Comparison of ENCODE assay signal across 9 cellular contexts in genomic region chr7:100482728-100483100, GRCh38. TPM values are rescaled to one million over a fixed set of nuclear protein-coding genes. Genes with fewer than 3 reads are reported as not detected.
DNase-seq lines count a peak whose midpoint lies in the region; ATAC-seq, FAIRE-seq and TF ChIP-seq lines count a peak whose summit lies in the region.
"Had no signal": no experiment of that assay in that cellular context is flagged by ENCODE, and none has a peak within 500 bp of the region (broad histone marks: within the 10 kb centered on the region; RNA-seq: fewer than 3 reads in every experiment).

No MANE protein-coding gene starts in this region.

- FAIRE-seq in kidney (lab: Jason Lieb, UNC): no peak

- no peak for TF ChIP-seq CTCF in kidney (IDR thresholded peaks at IDR 0.05; ENCODE audit: borderline replicate concordance, extremely low read depth, insufficient read depth)

- peaks cover 10% of the 10 kb centered on the region for H3K4me1 Mint-ChIP-seq in T-helper 2 cell treated with Interferon-gamma antibody and Interleukin-4, amounts not matched to agents 5 μg/mL and 100 μg/mL, for 36 hours (ENCODE audit: low read depth)
- H3K4me1 Mint-ChIP-seq in activated naive CD8-positive, alpha-beta T cell treated with anti-CD3 and anti-CD28 coated beads, Interleukin-2, amount 10 ng/mL, durations not matched to agents 7 days and 5 days: peaks cover 9% of the 10 kb centered on the region

- H3K27ac ChIP-seq in kidney (ENCODE audit: low read depth in 2 of 2, low read length in 2 of 2) (no peak overlapping the region), substantia nigra (ENCODE audit: low read depth, low read length, poor library complexity, severe bottlenecking) (peak overlapping the region; percentile 21)

- H3K36me3 ChIP-seq in kidney (ENCODE audit: control insufficient read depth in 1 of 2, insufficient read depth in 2 of 2, low read length in 2 of 2): no peaks in the 10 kb centered on the region

- no peaks in the 10 kb centered on the region for H3K27me3 Mint-ChIP-seq in T-helper 2 cell treated with Interferon-gamma antibody and Interleukin-4, amounts not matched to agents 5 μg/mL and 100 μg/mL, for 36 hours (ENCODE audit: low read depth)
- H3K27me3 Mint-ChIP-seq in activated naive CD8-positive, alpha-beta T cell treated with anti-CD3 and anti-CD28 coated beads, Interleukin-2, amount 10 ng/mL, durations not matched to agents 7 days and 5 days: peaks cover 5% of the 10 kb centered on the region

- peaks cover 4% of the 10 kb centered on the region for H3K36me3 Mint-ChIP-seq in T-helper 2 cell treated with Interferon-gamma antibody and Interleukin-4, amounts not matched to agents 5 μg/mL and 100 μg/mL, for 36 hours (ENCODE audit: low read depth)
- H3K36me3 Mint-ChIP-seq in activated naive CD8-positive, alpha-beta T cell treated with anti-CD3 and anti-CD28 coated beads, Interleukin-2, amount 10 ng/mL, durations not matched to agents 7 days and 5 days: peaks cover 4% of the 10 kb centered on the region

- H3K4me1 ChIP-seq in kidney (ENCODE audit: control insufficient read depth in 1 of 2, insufficient read depth in 1 of 2, low read depth in 1 of 2, low read length in 2 of 2): peaks cover 7 to 11% of the 10 kb centered on the region in 2 donors

- no peaks in the 10 kb centered on the region for H3K9me3 ChIP-seq in kidney (ENCODE audit: control insufficient read depth in 1 of 2, low read length in 2 of 2)

- no peak for DNase-seq in T-helper 2 cell treated with Interferon-gamma antibody and Interleukin-4, amounts not matched to agents 5 μg/mL and 100 μg/mL, for 36 hours (ENCODE audit: low spot score)
- DNase-seq in T-helper 2 cell (no peak), kidney (no peak), substantia nigra (lab: John Stamatoyannopoulos, UW) (no peak), GDM1 (lab: John Stamatoyannopoulos, UW) (no peak), glomerular visceral epithelial cell (ENCODE audit: extremely low spot score) (no peak)
- no peak for DNase-seq in activated naive CD8-positive, alpha-beta T cell treated with anti-CD3 and anti-CD28 coated beads, Interleukin-2, amount 10 ng/mL, durations not matched to agents 7 days and 5 days

- intact Hi-C loops in kidney (cut with DNase I): no loop called here

- peak overlapping the region in 1 of 2 donors; percentile 69 for H3K9ac ChIP-seq in kidney (ENCODE audit: low read length in 2 of 2)

- POLR2A ChIA-PET in activated naive CD8-positive, alpha-beta T cell treated with anti-CD3 and anti-CD28 coated beads, Interleukin-2, amount 10 ng/mL, durations not matched to agents 7 days and 5 days (lab: Charles Lee): interaction anchor here (1.0 to 1.3 kb wide), 4 partner anchors 13 to 104 kb away, joined by 4 to 7 read pairs (median 4); partner anchors contain the start of genes AGFG2 and FBXO24

- ATAC-seq in activated naive CD8-positive, alpha-beta T cell treated with anti-CD3 and anti-CD28 coated beads, Interleukin-2, amount 10 ng/mL, durations not matched to agents 7 days and 5 days (ENCODE audit: low read depth): no peak
- no peak for ATAC-seq in GM21360 (IDR thresholded peaks at IDR 0.05; ENCODE audit: unreplicated experiment)

- peak overlapping the region; percentile 91 for H3K4me3 Mint-ChIP-seq in T-helper 2 cell treated with Interferon-gamma antibody and Interleukin-4, amounts not matched to agents 5 μg/mL and 100 μg/mL, for 36 hours
- H3K4me3 Mint-ChIP-seq in activated naive CD8-positive, alpha-beta T cell treated with anti-CD3 and anti-CD28 coated beads, Interleukin-2, amount 10 ng/mL, durations not matched to agents 7 days and 5 days: peak overlapping the region; percentile 82

- no peak overlapping the region for H3K27ac Mint-ChIP-seq in T-helper 2 cell treated with Interferon-gamma antibody and Interleukin-4, amounts not matched to agents 5 μg/mL and 100 μg/mL, for 36 hours
- H3K27ac Mint-ChIP-seq in activated naive CD8-positive, alpha-beta T cell treated with anti-CD3 and anti-CD28 coated beads, Interleukin-2, amount 10 ng/mL, durations not matched to agents 7 days and 5 days: peak overlapping the region; percentile 67

- no peaks in the 10 kb centered on the region for H3K9me3 Mint-ChIP-seq in T-helper 2 cell treated with Interferon-gamma antibody and Interleukin-4, amounts not matched to agents 5 μg/mL and 100 μg/mL, for 36 hours
- H3K9me3 Mint-ChIP-seq in activated naive CD8-positive, alpha-beta T cell treated with anti-CD3 and anti-CD28 coated beads, Interleukin-2, amount 10 ng/mL, durations not matched to agents 7 days and 5 days: no peaks in the 10 kb centered on the region

- H3K4me3 ChIP-seq in kidney (ENCODE audit: low read length in 2 of 2): peak overlapping the region; percentile 19 to 60

RNA-seq across cellular contexts. Expression of gene NYAP1, which starts 1.0 kb away (rescaled TPM):
- total RNA-seq in activated naive CD8-positive, alpha-beta T cell treated with anti-CD3 and anti-CD28 coated beads, Interleukin-2, amount 10 ng/mL, durations not matched to agents 7 days and 5 days: under 1 TPM; 0.42 to 0.54 TPM
- 0.41 TPM for total RNA-seq in kidney
- polyA plus RNA-seq in kidney (ENCODE audit: insufficient read depth, low read depth, low replicate concordance): 0.69 TPM

RNA-seq across cellular contexts. Expression of gene TSC22D4, which starts 3.7 kb away (rescaled TPM):
- total RNA-seq in activated naive CD8-positive, alpha-beta T cell treated with anti-CD3 and anti-CD28 coated beads, Interleukin-2, amount 10 ng/mL, durations not matched to agents 7 days and 5 days: 100 to 1,000 TPM; 157 to 159 TPM
- total RNA-seq in kidney: 61.5 TPM
- 67.0 TPM for polyA plus RNA-seq in kidney (ENCODE audit: insufficient read depth, low read depth, low replicate concordance)

RNA-seq across cellular contexts. Expression of gene SPACDR, which starts 18.7 kb away (rescaled TPM):
- total RNA-seq in activated naive CD8-positive, alpha-beta T cell treated with anti-CD3 and anti-CD28 coated beads, Interleukin-2, amount 10 ng/mL, durations not matched to agents 7 days and 5 days: 1 to 10 TPM; 3.5 to 5.9 TPM
- 0.54 TPM for total RNA-seq in kidney
- polyA plus RNA-seq in kidney (ENCODE audit: insufficient read depth, low read depth, low replicate concordance): not detected
- total RNA-seq: renal cortical epithelial cell had no signal

RNA-seq across cellular contexts. Expression of gene PPP1R35, which starts 46.4 kb away (rescaled TPM):
- 10 to 100 TPM; 84.4 to 93.6 TPM for total RNA-seq in activated naive CD8-positive, alpha-beta T cell treated with anti-CD3 and anti-CD28 coated beads, Interleukin-2, amount 10 ng/mL, durations not matched to agents 7 days and 5 days
- total RNA-seq in kidney: 41.7 TPM
- polyA plus RNA-seq in kidney (ENCODE audit: insufficient read depth, low read depth, low replicate concordance): 40.2 TPM

RNA-seq across cellular contexts. Expression of gene MEPCE, which starts 53.1 kb away (rescaled TPM):
- total RNA-seq in activated naive CD8-positive, alpha-beta T cell treated with anti-CD3 and anti-CD28 coated beads, Interleukin-2, amount 10 ng/mL, durations not matched to agents 7 days and 5 days: 10 to 100 TPM; 48.5 to 49.0 TPM
- total RNA-seq in kidney: 47.2 TPM
- polyA plus RNA-seq in kidney (ENCODE audit: insufficient read depth, low read depth, low replicate concordance): 33.4 TPM
